ENCODE assay signal across 1 cellular context in genomic region chr6:2952557-2953095, GRCh38.
TF ChIP-seq lines count a peak whose summit lies in the region.

No MANE protein-coding gene starts in this region.

TF ChIP-seq in HepG2, 621 proteins besides CTCF, POLR2A, EP300 and RAD21 (continued from another document and continues in another):
- TF ChIP-seq SCMH1 (CRISPR knock-in tag; IDR thresholded peaks at IDR 0.05; ENCODE audit: borderline replicate concordance), result no peak
- TF ChIP-seq DR1 (CRISPR knock-in tag; IDR thresholded peaks at IDR 0.05), result no peak
- no peak for TF ChIP-seq BATF2 (CRISPR knock-in tag; IDR thresholded peaks at IDR 0.05)
- peak; percentile 42; the same call in 1 of the 2 replicates for TF ChIP-seq HNF4A (CRISPR knock-in tag; IDR thresholded peaks at IDR 0.05)
- TF ChIP-seq ZNF431 (CRISPR knock-in tag; IDR thresholded peaks at IDR 0.05; ENCODE audit: borderline replicate concordance, low read depth), result 0 out of 2 replicates have a peak, but pooled peaks have one; percentile 64
- TF ChIP-seq RCOR2 (CRISPR knock-in tag; IDR thresholded peaks at IDR 0.05), result no peak; the same call in 1 of the 2 replicates
- no peak for TF ChIP-seq ZNF460 (CRISPR knock-in tag; IDR thresholded peaks at IDR 0.05; ENCODE audit: borderline replicate concordance)
- TF ChIP-seq NFKBIZ (CRISPR knock-in tag; IDR thresholded peaks at IDR 0.05), result no peak; the same call in 1 of the 2 replicates
- TF ChIP-seq PTBP1 (IDR thresholded peaks at IDR 0.05; ENCODE audit: low read depth, low read length, poor library complexity, severe bottlenecking), result no peak
- TF ChIP-seq KLF13 (CRISPR knock-in tag; IDR thresholded peaks at IDR 0.05), result no peak
- peak; percentile 38 for TF ChIP-seq HNRNPLL (IDR thresholded peaks at IDR 0.05; ENCODE audit: low read depth, low read length, poor library complexity, severe bottlenecking)
- TF ChIP-seq CEBPB (IDR thresholded peaks at IDR 0.05; ENCODE audit: borderline replicate concordance, low read depth, low read length), result no peak
- no peak for TF ChIP-seq ZNF329 (CRISPR knock-in tag; IDR thresholded peaks at IDR 0.05; ENCODE audit: low read depth)
- TF ChIP-seq ZNF816 (CRISPR knock-in tag; IDR thresholded peaks at IDR 0.05; ENCODE audit: borderline replicate concordance), result no peak
- TF ChIP-seq ZNF143 (CRISPR knock-in tag; IDR thresholded peaks at IDR 0.05), result peak; percentile 61; the same call in 1 of the 2 replicates
- TF ChIP-seq FOSL1 (CRISPR knock-in tag; IDR thresholded peaks at IDR 0.05; ENCODE audit: borderline replicate concordance), result no peak
- TF ChIP-seq IRF2 (CRISPR knock-in tag; IDR thresholded peaks at IDR 0.05), result peak; percentile 75
- TF ChIP-seq ZNF639 (CRISPR knock-in tag; conservative IDR thresholded peaks at IDR 0.05), result 0 out of 2 replicates have a peak, but pooled peaks have one; percentile 42
- TF ChIP-seq ZNF510 (CRISPR knock-in tag; IDR thresholded peaks at IDR 0.05; ENCODE audit: low read depth), result 0 out of 2 replicates have a peak, but pooled peaks have one; percentile 48
- TF ChIP-seq MAFK (conservative IDR thresholded peaks at IDR 0.05 in 1 of 2, IDR thresholded peaks at IDR 0.05 in 1 of 2; ENCODE audit: low read length in 2 of 2), result no peak
- TF ChIP-seq NFRKB (IDR thresholded peaks at IDR 0.05), result no peak
- no peak for TF ChIP-seq TBL1XR1 (IDR thresholded peaks at IDR 0.05; ENCODE audit: borderline replicate concordance, low read length, partially characterized antibody)
- TF ChIP-seq ZNF784 (CRISPR knock-in tag; IDR thresholded peaks at IDR 0.05; ENCODE audit: borderline replicate concordance), result peak; percentile 76; the same call in 1 of the 2 replicates
- no peak for TF ChIP-seq CENPT (CRISPR knock-in tag; IDR thresholded peaks at IDR 0.05; ENCODE audit: low read depth)
- TF ChIP-seq TAF1 (CRISPR knock-in tag; IDR thresholded peaks at IDR 0.05), result 0 out of 2 replicates have a peak, but pooled peaks have one; percentile 30
- TF ChIP-seq ZNF563 (CRISPR knock-in tag; IDR thresholded peaks at IDR 0.05), result no peak
- TF ChIP-seq ZFP41 (CRISPR knock-in tag; IDR thresholded peaks at IDR 0.05; ENCODE audit: borderline replicate concordance), result no peak
- TF ChIP-seq SRF (IDR thresholded peaks at IDR 0.05; ENCODE audit: low read depth, low read length), result no peak; the same call in 1 of the 2 replicates
- peak; percentile 73; the same call in 1 of the 2 replicates for TF ChIP-seq ZNF547 (CRISPR knock-in tag; IDR thresholded peaks at IDR 0.05)
- no peak for TF ChIP-seq CSRNP2 (CRISPR knock-in tag; conservative IDR thresholded peaks at IDR 0.05; ENCODE audit: low read depth)
- peak; percentile 37 for TF ChIP-seq RBM39 (IDR thresholded peaks at IDR 0.05; ENCODE audit: low read depth, low read length, poor library complexity, severe bottlenecking)
- TF ChIP-seq ATF2 (CRISPR knock-in tag; IDR thresholded peaks at IDR 0.05), result peak; percentile 79
- no peak for TF ChIP-seq TBP (CRISPR knock-in tag; IDR thresholded peaks at IDR 0.05)
- 0 out of 2 replicates have a peak, but pooled peaks have one; percentile 20 for TF ChIP-seq CREM (IDR thresholded peaks at IDR 0.05)
- no peak for TF ChIP-seq CREM (CRISPR knock-in tag; IDR thresholded peaks at IDR 0.05)
- TF ChIP-seq ZNF335 (CRISPR knock-in tag; IDR thresholded peaks at IDR 0.05), result peak; percentile 57; the same call in 1 of the 2 replicates
- TF ChIP-seq ETV6 (CRISPR knock-in tag; conservative IDR thresholded peaks at IDR 0.05), result no peak; the same call in 1 of the 2 replicates
- no peak for TF ChIP-seq ZNF382 (CRISPR knock-in tag; IDR thresholded peaks at IDR 0.05; ENCODE audit: borderline replicate concordance)
- 0 out of 2 replicates have a peak, but pooled peaks have one; percentile 29 for TF ChIP-seq POLR2G (IDR thresholded peaks at IDR 0.05; ENCODE audit: low read depth, low read length)
- no peak for TF ChIP-seq ATF1 (CRISPR knock-in tag; IDR thresholded peaks at IDR 0.05)
- TF ChIP-seq JUN (CRISPR knock-in tag; IDR thresholded peaks at IDR 0.05), result peak; percentile 29; the same call in 1 of the 2 replicates
- no peak for TF ChIP-seq AKAP8 (CRISPR knock-in tag; IDR thresholded peaks at IDR 0.05)
- peak; percentile 65; the same call in 1 of the 2 replicates for TF ChIP-seq ZNF761 (CRISPR knock-in tag; conservative IDR thresholded peaks at IDR 0.05)
- no peak for TF ChIP-seq HNRNPH1 (optimal IDR thresholded peaks at IDR 0.05; ENCODE audit: low read depth, low read length)
- no peak for TF ChIP-seq IRF1 (CRISPR knock-in tag; IDR thresholded peaks at IDR 0.05; ENCODE audit: low read depth)
- no peak for TF ChIP-seq ZSCAN29 (CRISPR knock-in tag; conservative IDR thresholded peaks at IDR 0.05)
- TF ChIP-seq THAP8 (CRISPR knock-in tag; IDR thresholded peaks at IDR 0.05; ENCODE audit: borderline replicate concordance), result no peak
- TF ChIP-seq ZFYVE20 (CRISPR knock-in tag; IDR thresholded peaks at IDR 0.05; ENCODE audit: borderline replicate concordance, low read depth), result no peak
- no peak; the same call in 1 of the 2 replicates for TF ChIP-seq ZBTB20 (CRISPR knock-in tag; IDR thresholded peaks at IDR 0.05; ENCODE audit: borderline replicate concordance, low read depth)
- TF ChIP-seq UBTF (CRISPR knock-in tag; IDR thresholded peaks at IDR 0.05), result peak; percentile 66
- TF ChIP-seq RORA (CRISPR knock-in tag; IDR thresholded peaks at IDR 0.05), result no peak
- TF ChIP-seq ZSCAN31 (CRISPR knock-in tag; IDR thresholded peaks at IDR 0.05; ENCODE audit: low read depth), result no peak; the same call in 1 of the 2 replicates
- TF ChIP-seq ZBTB4 (CRISPR knock-in tag; IDR thresholded peaks at IDR 0.05; ENCODE audit: borderline replicate concordance), result peak; percentile 78; the same call in 1 of the 2 replicates
- peak; percentile 64; the same call in 1 of the 2 replicates for TF ChIP-seq ZNF292 (CRISPR knock-in tag; IDR thresholded peaks at IDR 0.05; ENCODE audit: borderline replicate concordance, low read depth)
- no peak; the same call in 1 of the 2 replicates for TF ChIP-seq HMG20A (CRISPR knock-in tag; IDR thresholded peaks at IDR 0.05; ENCODE audit: borderline replicate concordance)
